27 cellular contexts compared by ENCODE assay signal in the genomic region with DNA sequence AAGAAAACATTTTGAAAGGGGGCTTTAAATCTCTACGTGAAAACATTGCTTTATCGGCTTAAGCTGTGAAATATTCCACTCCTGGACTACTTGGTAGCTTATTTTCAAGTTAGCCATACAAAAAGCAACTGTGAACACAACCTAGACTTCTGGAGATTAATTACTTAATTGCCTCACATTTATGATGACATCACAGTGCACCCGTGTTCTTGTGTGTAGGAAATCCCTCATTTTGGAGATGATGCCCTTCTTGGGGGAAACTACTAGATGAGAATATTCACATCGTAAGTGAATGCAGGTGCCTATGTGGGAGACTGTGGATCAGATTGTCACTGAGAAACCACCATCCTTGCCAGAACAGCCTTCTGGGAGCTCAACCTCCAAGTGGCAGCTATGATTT. TPM values are rescaled to one million over a fixed set of nuclear protein-coding genes. Genes with fewer than 3 reads are reported as not detected.
"Had no signal": no experiment of that assay in that cellular context is flagged by ENCODE, and none has a peak within 500 bp of the region (broad histone marks: within the 10 kb centered on the region; RNA-seq: fewer than 3 reads in every experiment).

No MANE protein-coding gene starts in this region.

- DNase-seq: activated CD4-positive, alpha-beta T cell treated with anti-CD3 and anti-CD28 coated beads for 36 hours; activated CD4-positive, CD25-positive, alpha-beta regulatory T cell; activated naive CD4-positive, alpha-beta T cell; activated T-cell treated with anti-CD3 and anti-CD28 coated beads for 4 hours; activated T-cell treated with anti-CD3 and anti-CD28 coated beads, Interleukin-2, amount 50 U/mL, for 72 hours; central memory CD4-positive, alpha-beta T cell; hippocampal formation; immature natural killer cell; kidney; left colon; mammary epithelial cell; naive B cell; nucleus accumbens; pancreas; right cardiac atrium; spleen; stimulated activated CD4-positive, alpha-beta T cell treated with anti-CD3 and anti-CD28 coated beads, Interleukin-2, amount 100 ng/mL, for 48 hours; stimulated activated naive CD8-positive, alpha-beta T cell treated with anti-CD3 and anti-CD28 coated beads, Interleukin-15, Interleukin-2, amounts not matched to agents 100 U/mL and 50 U/mL, for 24 hours; trophoblast cell had no signal

- H3K9me3 ChIP-seq: breast epithelium, gastroesophageal sphincter, pancreas, spleen, thoracic aorta had no signal

- H3K36me3 ChIP-seq: breast epithelium, gastroesophageal sphincter, pancreas, spleen, thoracic aorta had no signal

- H3K27me3 ChIP-seq: breast epithelium, pancreas had no signal

- FAIRE-seq: endothelial cell of umbilical vein, kidney, pancreas, urothelium cell line had no signal

- H3K27ac ChIP-seq: breast epithelium, gastroesophageal sphincter, pancreas, spleen, thoracic aorta had no signal

- H3K4me1 ChIP-seq: breast epithelium, gastroesophageal sphincter had no signal

- ATAC-seq: activated CD4-positive, alpha-beta T cell treated with anti-CD3 and anti-CD28 coated beads for 36 hours; activated naive CD4-positive, alpha-beta T cell treated with anti-CD3 and anti-CD28 coated beads, Interleukin-2, amount 50 U/mL, for 72 hours; activated T-cell treated with anti-CD3 and anti-CD28 coated beads, Interleukin-2, amount 50 U/mL, for 72 hours; gastroesophageal sphincter; left colon; pancreas; right cardiac atrium; stimulated activated naive CD8-positive, alpha-beta T cell treated with anti-CD3 and anti-CD28 coated beads, Interleukin-15, Interleukin-2, amounts not matched to agents 100 U/mL and 50 U/mL, for 24 hours had no signal

- H3K4me3 ChIP-seq: breast epithelium, gastroesophageal sphincter, pancreas, spleen, thoracic aorta had no signal

RNA-seq across cellular contexts. Expression of a gene that starts 10.5 kb away (rescaled TPM):
- total RNA-seq: endothelial cell of umbilical vein, fibroblast of lung, pulmonary artery endothelial cell had no signal
- polyA plus RNA-seq: fibroblast of lung had no signal
